8 cellular contexts compared by ENCODE assay signal in genomic region chr10:103884681-103885139, GRCh38. TPM values are rescaled to one million over a fixed set of nuclear protein-coding genes. Genes with fewer than 3 reads are reported as not detected.
DNase-seq lines count a peak whose midpoint lies in the region; ATAC-seq and TF ChIP-seq lines count a peak whose summit lies in the region.

No MANE protein-coding gene starts in this region.

- no peak overlapping the region for H3K27ac ChIP-seq in Karpas-422 (ENCODE audit: low read length)
- H3K27ac ChIP-seq in PC-9, result no peak overlapping the region
- no peak overlapping the region for H3K27ac ChIP-seq in right lobe of liver

- no peaks in the 10 kb centered on the region for H3K9me3 Mint-ChIP-seq in stimulated activated naive CD8-positive, alpha-beta T cell treated with anti-CD3 and anti-CD28 coated beads, Interleukin-15, amount 100 ng/mL, for 72 hours
- no peaks in the 10 kb centered on the region for H3K9me3 Mint-ChIP-seq in activated T-helper 17 cell treated with anti-CD3 and anti-CD28 coated beads, Interleukin-2, amount 50 U/mL, for 72 hours

- no peaks in the 10 kb centered on the region for H3K27me3 ChIP-seq in Karpas-422 (ENCODE audit: low read length)
- H3K27me3 ChIP-seq in PC-9 (ENCODE audit: insufficient read depth, low read depth), result no peaks in the 10 kb centered on the region
- no peaks in the 10 kb centered on the region for H3K27me3 ChIP-seq in right lobe of liver

- H3F3A ChIP-seq in PC-9 (ENCODE audit: insufficient read depth, low read depth), result peaks cover 19% of the 10 kb centered on the region

- peak; percentile 22 for DNase-seq in stimulated activated naive CD8-positive, alpha-beta T cell treated with anti-CD3 and anti-CD28 coated beads, Interleukin-15, Interleukin-2, amounts not matched to agents 100 U/mL and 50 U/mL, for 24 hours
- DNase-seq in stimulated activated naive CD8-positive, alpha-beta T cell treated with anti-CD3 and anti-CD28 coated beads, Interleukin-15, amount 100 ng/mL, for 72 hours, result no peak
- DNase-seq in Karpas-422, result peak; percentile 74
- no peak for DNase-seq in PC-9
- peak; percentile 49 for DNase-seq in dedifferentiated amniotic fluid mesenchymal stem cell (ENCODE audit: extremely low spot score)
- no peak for DNase-seq in right lobe of liver

- H3K27me3 Mint-ChIP-seq in stimulated activated naive CD8-positive, alpha-beta T cell treated with anti-CD3 and anti-CD28 coated beads, Interleukin-15, amount 100 ng/mL, for 72 hours, result no peaks in the 10 kb centered on the region
- H3K27me3 Mint-ChIP-seq in activated T-helper 17 cell treated with anti-CD3 and anti-CD28 coated beads, Interleukin-2, amount 50 U/mL, for 72 hours, result no peaks in the 10 kb centered on the region

- 73% methylated on average over 3 of the region's 3 CpGs for WGBS in right lobe of liver (ENCODE audit: insufficient coverage, low coverage, low lambda C conversion rate, missing lambda C conversion rate)

- H2AFZ ChIP-seq in Karpas-422 (ENCODE audit: low read length) (no peak overlapping the region), PC-9 (no peak overlapping the region)

- H3K4me1 ChIP-seq in Karpas-422 (ENCODE audit: low read length) (peaks cover 5% of the 10 kb centered on the region; the same call in 1 of the 2 replicates), PC-9 (replicated peaks; ENCODE audit: insufficient read depth) (peaks cover 21% of the 10 kb centered on the region), right lobe of liver (peaks cover 0 to 13% (median 0%) of the 10 kb centered on the region in 4 donors)

- no TSS peak for BruUV-seq in PC-9 (replicated peaks; lab: Mats Ljungman, UMichigan)

- H3K4me2 ChIP-seq in Karpas-422 (ENCODE audit: low read depth, low read length, poor library complexity, severe bottlenecking) (no peak overlapping the region), PC-9 (no peak overlapping the region)

- no peak overlapping the region for H3K4me3 Mint-ChIP-seq in stimulated activated naive CD8-positive, alpha-beta T cell treated with anti-CD3 and anti-CD28 coated beads, Interleukin-15, amount 100 ng/mL, for 72 hours
- H3K4me3 Mint-ChIP-seq in activated T-helper 17 cell treated with anti-CD3 and anti-CD28 coated beads, Interleukin-2, amount 50 U/mL, for 72 hours, result no peak overlapping the region

- peaks cover 17% of the 10 kb centered on the region for H3K4me1 Mint-ChIP-seq in stimulated activated naive CD8-positive, alpha-beta T cell treated with anti-CD3 and anti-CD28 coated beads, Interleukin-15, amount 100 ng/mL, for 72 hours
- peaks cover 13% of the 10 kb centered on the region for H3K4me1 Mint-ChIP-seq in activated T-helper 17 cell treated with anti-CD3 and anti-CD28 coated beads, Interleukin-2, amount 50 U/mL, for 72 hours

- POLR2A ChIA-PET in PC-9 (lab: Charles Lee; ENCODE audit: unreplicated experiment), result no interaction called here

- H3K9ac ChIP-seq in Karpas-422 (ENCODE audit: low read length), result no peak overlapping the region

- H3K27ac Mint-ChIP-seq in stimulated activated naive CD8-positive, alpha-beta T cell treated with anti-CD3 and anti-CD28 coated beads, Interleukin-15, amount 100 ng/mL, for 72 hours, result peak overlapping the region in 1 of 2 donors; percentile 16
- H3K27ac Mint-ChIP-seq in activated T-helper 17 cell treated with anti-CD3 and anti-CD28 coated beads, Interleukin-2, amount 50 U/mL, for 72 hours, result no peak overlapping the region

- H3K36me3 Mint-ChIP-seq in activated T-helper 17 cell treated with anti-CD3 and anti-CD28 coated beads, Interleukin-2, amount 50 U/mL, for 72 hours (ENCODE audit: low read depth), result peaks cover 93% of the 10 kb centered on the region

- no peaks in the 10 kb centered on the region for H3K79me2 ChIP-seq in Karpas-422 (ENCODE audit: low read length)
- no peaks in the 10 kb centered on the region for H3K79me2 ChIP-seq in PC-9 (ENCODE audit: low read depth)

- no peaks in the 10 kb centered on the region for H3K9me2 ChIP-seq in Karpas-422 (replicated peaks; ENCODE audit: insufficient read depth, low read length)
- H3K9me2 ChIP-seq in PC-9 (ENCODE audit: insufficient read depth), result no peaks in the 10 kb centered on the region

- intact Hi-C loops in PC-9 (cut with micrococcal nuclease; ENCODE audit: unreplicated experiment) (loop anchor here (1.0 to 10.0 kb wide), 6 partner anchors 26 to 738 kb away; partner anchors contain the start of gene CFAP58), right lobe of liver (cut with DNase I) (loop anchor here in 1 of 2 donors (5.0 kb wide), 1 partner anchor 172 kb away; no protein-coding TSS in a partner anchor)

- no peak for ATAC-seq in stimulated activated naive CD8-positive, alpha-beta T cell treated with anti-CD3 and anti-CD28 coated beads, Interleukin-15, Interleukin-2, amounts not matched to agents 100 U/mL and 50 U/mL, for 24 hours
- no peak for ATAC-seq in stimulated activated naive CD8-positive, alpha-beta T cell treated with anti-CD3 and anti-CD28 coated beads, Interleukin-15, amount 100 ng/mL, for 72 hours
- ATAC-seq in right lobe of liver (peak; percentile 76 to 82 (median 79)), HG03460 (IDR thresholded peaks at IDR 0.05; ENCODE audit: unreplicated experiment) (no peak)
- no peak for ATAC-seq in activated T-helper 17 cell treated with anti-CD3 and anti-CD28 coated beads, Interleukin-2, amount 50 U/mL, for 72 hours (replicated peaks)

- no peak for TF ChIP-seq POLR2A in right lobe of liver (IDR thresholded peaks at IDR 0.05)

- TF ChIP-seq CTCF in PC-9 (conservative IDR thresholded peaks at IDR 0.05) (peak; percentile 80), right lobe of liver (IDR thresholded peaks at IDR 0.05) (peak; percentile 66 to 79 (median 73))

- no peaks in the 10 kb centered on the region for H3K9me3 ChIP-seq in Karpas-422 (ENCODE audit: low read length)
- no peaks in the 10 kb centered on the region for H3K9me3 ChIP-seq in PC-9 (ENCODE audit: insufficient read depth, low read depth)
- H3K9me3 ChIP-seq in right lobe of liver, result no peaks in the 10 kb centered on the region

- CTCF ChIA-PET in PC-9 (lab: Charles Lee), result no interaction called here

- H3K4me3 ChIP-seq in Karpas-422 (ENCODE audit: low read length), result no peak overlapping the region
- H3K4me3 ChIP-seq in PC-9, result no peak overlapping the region
- H3K4me3 ChIP-seq in right lobe of liver, result no peak overlapping the region

- no peaks in the 10 kb centered on the region for H4K20me1 ChIP-seq in Karpas-422 (ENCODE audit: insufficient read depth, low read depth, low read length)
- no peaks in the 10 kb centered on the region for H4K20me1 ChIP-seq in PC-9 (ENCODE audit: insufficient read depth)

- H3K36me3 ChIP-seq in Karpas-422 (ENCODE audit: insufficient read depth, low read length) (0 out of 2 replicates have a peak, but pooled peaks cover 4% of the 10 kb centered on the region), PC-9 (ENCODE audit: low read depth) (no peaks in the 10 kb centered on the region; the same call in 1 of the 2 replicates), right lobe of liver (peaks cover 0 to 19% (median 0%) of the 10 kb centered on the region in 4 donors)

RNA-seq across cellular contexts. Expression of gene SH3PXD2A, which starts 29.3 kb away (rescaled TPM):
- 0.07 and 0.22 TPM in 2 replicates for total RNA-seq in Karpas-422 (2014; rRNA removed; shearing (Covaris generic); ENCODE audit: low replicate concordance)
- 12.5 and 14.0 TPM in 2 replicates for total RNA-seq in PC-9 (2021)
- 10 to 100 TPM in 3 of 6 experiments, 1 to 10 TPM in 3; 3.0 to 38.3 (median 10.0) TPM for total RNA-seq in right lobe of liver
- total RNA-seq in activated T-helper 17 cell treated with anti-CD3 and anti-CD28 coated beads, Interleukin-2, amount 50 U/mL, for 72 hours, result 10 to 100 TPM in 1 of 2 donors, 1 to 10 TPM in 1; 8.0 to 19.3 TPM

RNA-seq across cellular contexts. Expression of gene STN1, which starts 33.3 kb away (rescaled TPM):
- total RNA-seq in Karpas-422 (2014; rRNA removed; shearing (Covaris generic); ENCODE audit: low replicate concordance), result 35.0 and 38.6 TPM in 2 replicates
- total RNA-seq in PC-9 (2021) (20.5 and 25.4 TPM in 2 replicates), right lobe of liver (10 to 100 TPM in 2 of 6 experiments, 1 to 10 TPM in 4; 6.1 to 13.3 (median 6.6) TPM)
- 10 to 100 TPM; 41.9 to 45.4 TPM for total RNA-seq in activated T-helper 17 cell treated with anti-CD3 and anti-CD28 coated beads, Interleukin-2, amount 50 U/mL, for 72 hours

Comparison
In these comparisons a context has a peak if more than half of its experiments do, and no peak if none do; other contexts are left out.
1. DNase-seq: peak in stimulated activated naive CD8-positive, alpha-beta T cell treated with anti-CD3 and anti-CD28 coated beads, Interleukin-15, Interleukin-2, amounts not matched to agents 100 U/mL and 50 U/mL, for 24 hours (single experiment), Karpas-422 (single experiment) and dedifferentiated amniotic fluid mesenchymal stem cell (single experiment); none in stimulated activated naive CD8-positive, alpha-beta T cell treated with anti-CD3 and anti-CD28 coated beads, Interleukin-15, amount 100 ng/mL, for 72 hours (0 of 2), PC-9 (0 of 2) and right lobe of liver (0 of 3).
2. ATAC-seq: peak in right lobe of liver (4 of 4); none in stimulated activated naive CD8-positive, alpha-beta T cell treated with anti-CD3 and anti-CD28 coated beads, Interleukin-15, Interleukin-2, amounts not matched to agents 100 U/mL and 50 U/mL, for 24 hours (single experiment), stimulated activated naive CD8-positive, alpha-beta T cell treated with anti-CD3 and anti-CD28 coated beads, Interleukin-15, amount 100 ng/mL, for 72 hours (single experiment), activated T-helper 17 cell treated with anti-CD3 and anti-CD28 coated beads, Interleukin-2, amount 50 U/mL, for 72 hours (single experiment) and HG03460 (single experiment).